Comparison of ENCODE assay signal across 6 cellular contexts in genomic region chr16:2357331-2357730, GRCh38.
"Had no signal": no experiment of that assay in that cellular context is flagged by ENCODE, and none has a peak within 500 bp of the region (broad histone marks: within the 10 kb centered on the region; RNA-seq: fewer than 3 reads in every experiment).

No MANE protein-coding gene starts in this region.

- H3K4me3 ChIP-seq: K562 had no signal

- DNase-seq: IMR-90, KBM-7, KG1 had no signal

- H3K27ac ChIP-seq: HL-60, KMS-11 had no signal
